ENCODE assay signal across 8 cellular contexts in genomic region chr11:68039526-68040086, GRCh38.
DNase-seq lines count a peak whose midpoint lies in the region; ATAC-seq lines count a peak whose summit lies in the region.

No MANE protein-coding gene starts in this region.

- H3K4me1 ChIP-seq in NT2/D1 (ENCODE audit: insufficient read depth, insufficient read length) (peaks cover 46% of the 10 kb centered on the region), rectal smooth muscle tissue (ENCODE audit: control insufficient read depth, insufficient read depth, low read length) (peaks cover 21% of the 10 kb centered on the region)

- no peaks in the 10 kb centered on the region for H3K9me3 ChIP-seq in NT2/D1 (ENCODE audit: insufficient read depth, low read length)

- DNase-seq in ELR (ENCODE audit: low read depth) = peak; percentile 40
- DNase-seq in NT2/D1 (ENCODE audit: low read depth, low spot score) = no peak
- no peak for DNase-seq in epithelial cell of prostate (ENCODE audit: low read depth, low spot score)
- no peak for DNase-seq in NCI-H524 treated with DMSO at 0.1 percent for 48 hours (lab: John Stamatoyannopoulos, UW)
- DNase-seq in stimulated activated CD4-positive, alpha-beta T cell treated with anti-CD3 and anti-CD28 coated beads, Interleukin-2, amount 100 ng/mL, for 48 hours = no peak
- DNase-seq in COR-L47 (lab: John Stamatoyannopoulos, UW) = no peak

- H3K36me3 ChIP-seq in NT2/D1 (ENCODE audit: insufficient read depth, insufficient read length, low read length) (peaks cover 33% of the 10 kb centered on the region), rectal smooth muscle tissue (ENCODE audit: control insufficient read depth, insufficient read depth, low read length) (peaks cover 9% of the 10 kb centered on the region)

- H3K9ac ChIP-seq in NT2/D1 (ENCODE audit: insufficient read length, low read depth) = peak overlapping the region; percentile 95
- H3K9ac ChIP-seq in rectal smooth muscle tissue (ENCODE audit: low read length) = peak overlapping the region; percentile 45

- ATAC-seq in GM18520 (IDR thresholded peaks at IDR 0.05; ENCODE audit: unreplicated experiment) = no peak

- H3K27me3 ChIP-seq in NT2/D1 (ENCODE audit: insufficient read depth, insufficient read length) (no peaks in the 10 kb centered on the region), rectal smooth muscle tissue (ENCODE audit: control insufficient read depth, insufficient read depth, low read length) (no peaks in the 10 kb centered on the region)

- peak overlapping the region; percentile 69 for H3K4me3 ChIP-seq in NT2/D1 (ENCODE audit: insufficient read length, low read depth)
- H3K4me3 ChIP-seq in rectal smooth muscle tissue (ENCODE audit: low read length) = peak overlapping the region; percentile 81

- H3K27ac ChIP-seq in epithelial cell of prostate = peak overlapping the region; percentile 45
- H3K27ac ChIP-seq in rectal smooth muscle tissue (ENCODE audit: low read depth, low read length) = peak overlapping the region; percentile 92
